In genomic region chr22:26547426-26547825, GRCh38 we compare ENCODE assay signal across 14 cellular contexts. TPM values are rescaled to one million over a fixed set of nuclear protein-coding genes. Genes with fewer than 3 reads are reported as not detected.
DNase-seq lines count a peak whose midpoint lies in the region; ATAC-seq, FAIRE-seq and TF ChIP-seq lines count a peak whose summit lies in the region.
"Had no signal": no experiment of that assay in that cellular context is flagged by ENCODE, and none has a peak within 500 bp of the region (broad histone marks: within the 10 kb centered on the region; RNA-seq: fewer than 3 reads in every experiment).

No MANE protein-coding gene starts in this region.

- H3K4me3 ChIP-seq in keratinocyte (ENCODE audit: control insufficient read depth in 2 of 3, extremely low read depth in 1 of 3, insufficient read depth in 2 of 3, low read depth in 1 of 3, low read length in 3 of 3): no peak overlapping the region
- H3K4me3 ChIP-seq in HAP-1: no peak overlapping the region
- H3K4me3 ChIP-seq: left lung had no signal

- peaks cover 7% of the 10 kb centered on the region for H3K79me2 ChIP-seq in keratinocyte (ENCODE audit: control insufficient read depth, insufficient read depth, low read length)

- H3K9ac ChIP-seq in keratinocyte (ENCODE audit: control insufficient read depth, extremely low read depth, insufficient read depth, low read length): no peak overlapping the region

- no peaks in the 10 kb centered on the region for H3K9me3 ChIP-seq in keratinocyte (ENCODE audit: control insufficient read depth, low read depth, low read length)
- H3K9me3 ChIP-seq in HAP-1: no peaks in the 10 kb centered on the region
- H3K9me3 ChIP-seq: left lung had no signal

- H3K36me3 ChIP-seq in keratinocyte (ENCODE audit: control insufficient read depth in 2 of 2, extremely low read depth in 1 of 2, insufficient read depth in 2 of 2, low read length in 2 of 2) (peaks cover 0 to 6% of the 10 kb centered on the region in 2 experiments), HAP-1 (replicated peaks) (no peaks in the 10 kb centered on the region)

- H3K4me2 ChIP-seq in keratinocyte (ENCODE audit: control insufficient read depth, extremely low read depth, insufficient read depth, low read depth, low read length): peak overlapping the region; percentile 53

- in situ Hi-C loops in HAP-1 (cut with MboI; ENCODE audit: low sequenced_read_pairs): no loop called here

- H3K4me3 Mint-ChIP-seq in activated CD4-positive, alpha-beta memory T cell treated with anti-CD3 and anti-CD28 coated beads for 36 hours: no peak overlapping the region
- H3K4me3 Mint-ChIP-seq in stimulated activated effector memory CD8-positive, alpha-beta T cell treated with anti-CD3 and anti-CD28 coated beads, Interleukin-12 subunit alpha, Interleukin-12 subunit beta, amount 100 ng/mL, for 72 hours: peak overlapping the region; percentile 24
- H3K4me3 Mint-ChIP-seq: activated B cell treated with CpG ODN at 0.5 μM for 24 hours had no signal

- peak; percentile 30 for DNase-seq in activated naive CD4-positive, alpha-beta T cell treated with Interleukin-2 at 50 U/mL for 16 hours
- DNase-seq in activated naive CD4-positive, alpha-beta T cell treated with anti-CD3 and anti-CD28 coated beads, Interleukin-2, amount 50 U/mL, for 16 hours: no peak
- DNase-seq in activated CD4-positive, alpha-beta memory T cell treated with anti-CD3 and anti-CD28 coated beads for 36 hours: peak; percentile 56
- DNase-seq in keratinocyte (ENCODE audit: low read depth, low spot score): peak; percentile 46
- DNase-seq in stimulated activated effector memory CD8-positive, alpha-beta T cell treated with anti-CD3 and anti-CD28 coated beads, Interleukin-12 subunit alpha, Interleukin-12 subunit beta, amount 100 ng/mL, for 72 hours (ENCODE audit: low spot score in 2 of 2): peak in 1 of 2 donors; percentile 60
- DNase-seq in NAMALWA (ENCODE audit: low spot score): no peak
- no peak for DNase-seq in HAP-1 (ENCODE audit: low spot score in 2 of 2)
- DNase-seq: activated B cell treated with CpG ODN at 0.5 μM for 24 hours; foreskin fibroblast; left lung; NCI-H187 treated with DMSO at 0.1 percent for 48 hours; stimulated activated naive CD4-positive, alpha-beta T cell treated with Interleukin-2 at 50 U/mL for 16 hours had no signal

- peaks cover 25% of the 10 kb centered on the region for H3K4me1 Mint-ChIP-seq in activated CD4-positive, alpha-beta memory T cell treated with anti-CD3 and anti-CD28 coated beads for 36 hours (ENCODE audit: low read depth)
- peaks cover 55% of the 10 kb centered on the region for H3K4me1 Mint-ChIP-seq in stimulated activated effector memory CD8-positive, alpha-beta T cell treated with anti-CD3 and anti-CD28 coated beads, Interleukin-12 subunit alpha, Interleukin-12 subunit beta, amount 100 ng/mL, for 72 hours

- peak overlapping the region; percentile 47 for H3K27ac ChIP-seq in keratinocyte (ENCODE audit: control insufficient read depth, insufficient read depth, low read length)
- H3K27ac ChIP-seq: left lung had no signal

- CTCF ChIA-PET in activated CD4-positive, alpha-beta memory T cell treated with anti-CD3 and anti-CD28 coated beads for 36 hours (lab: Charles Lee): interaction anchor here (0.7 kb wide), 1 partner anchor 107 kb away, joined by 3 read pairs; no protein-coding TSS in a partner anchor

- POLR2A ChIA-PET in activated CD4-positive, alpha-beta memory T cell treated with anti-CD3 and anti-CD28 coated beads for 36 hours (lab: Charles Lee): no interaction called here

- intact Hi-C loops in activated CD4-positive, alpha-beta memory T cell treated with anti-CD3 and anti-CD28 coated beads for 36 hours (cut with micrococcal nuclease): no loop called here

- H3K9me1 ChIP-seq in keratinocyte (ENCODE audit: control insufficient read depth, extremely low read depth, insufficient read depth, low read length): no peaks in the 10 kb centered on the region

- H3K27me3 ChIP-seq in keratinocyte (ENCODE audit: control insufficient read depth, extremely low read depth, insufficient read depth, low read length): no peaks in the 10 kb centered on the region
- H3K27me3 ChIP-seq in HAP-1 (ENCODE audit: low read depth): no peaks in the 10 kb centered on the region
- H3K27me3 ChIP-seq: left lung had no signal

- peaks cover 4% of the 10 kb centered on the region for H3K9me3 Mint-ChIP-seq in activated CD4-positive, alpha-beta memory T cell treated with anti-CD3 and anti-CD28 coated beads for 36 hours
- H3K9me3 Mint-ChIP-seq in stimulated activated effector memory CD8-positive, alpha-beta T cell treated with anti-CD3 and anti-CD28 coated beads, Interleukin-12 subunit alpha, Interleukin-12 subunit beta, amount 100 ng/mL, for 72 hours: no peaks in the 10 kb centered on the region
- H3K9me3 Mint-ChIP-seq: activated B cell treated with CpG ODN at 0.5 μM for 24 hours had no signal

- FAIRE-seq in keratinocyte (lab: Jason Lieb, UNC): peak; percentile 79
- FAIRE-seq: RCC 7860 had no signal

- H3K4me1 ChIP-seq in keratinocyte (ENCODE audit: control insufficient read depth, extremely low read depth, insufficient read depth, low read length): peaks cover 28% of the 10 kb centered on the region
- no peaks in the 10 kb centered on the region for H3K4me1 ChIP-seq in HAP-1

- H3K27ac Mint-ChIP-seq in activated CD4-positive, alpha-beta memory T cell treated with anti-CD3 and anti-CD28 coated beads for 36 hours: peak overlapping the region; percentile 65
- H3K27ac Mint-ChIP-seq in stimulated activated effector memory CD8-positive, alpha-beta T cell treated with anti-CD3 and anti-CD28 coated beads, Interleukin-12 subunit alpha, Interleukin-12 subunit beta, amount 100 ng/mL, for 72 hours: peak overlapping the region; percentile 89
- H3K27ac Mint-ChIP-seq: activated B cell treated with CpG ODN at 0.5 μM for 24 hours had no signal

- H2AFZ ChIP-seq in keratinocyte (ENCODE audit: control insufficient read depth, low read length): no peak overlapping the region

- dilution Hi-C loops in keratinocyte (cut with MboI; ENCODE audit: extremely low pct_ligation_motif_present, low sequenced_read_pairs): no loop called here

- TF ChIP-seq CTCF in keratinocyte (optimal IDR thresholded peaks at IDR 0.05 in 1 of 3, IDR thresholded peaks at IDR 0.05 in 1 of 3, conservative IDR thresholded peaks at IDR 0.05 in 1 of 3; ENCODE audit: extremely low read depth in 1 of 3, insufficient read depth in 2 of 3, low read length in 3 of 3): no peak

- peak; percentile 92 for ATAC-seq in stimulated activated effector memory CD8-positive, alpha-beta T cell treated with anti-CD3 and anti-CD28 coated beads, Interleukin-12 subunit alpha, Interleukin-12 subunit beta, amount 100 ng/mL, for 72 hours
- no peak for ATAC-seq in GM18873 (IDR thresholded peaks at IDR 0.05; ENCODE audit: low FRiP score, unreplicated experiment)
- ATAC-seq: left lung had no signal

- no peaks in the 10 kb centered on the region for H3K27me3 Mint-ChIP-seq in activated CD4-positive, alpha-beta memory T cell treated with anti-CD3 and anti-CD28 coated beads for 36 hours
- H3K27me3 Mint-ChIP-seq: activated B cell treated with CpG ODN at 0.5 μM for 24 hours had no signal

- H3K36me3 Mint-ChIP-seq in activated CD4-positive, alpha-beta memory T cell treated with anti-CD3 and anti-CD28 coated beads for 36 hours: peaks cover 9% of the 10 kb centered on the region
- H3K36me3 Mint-ChIP-seq in stimulated activated effector memory CD8-positive, alpha-beta T cell treated with anti-CD3 and anti-CD28 coated beads, Interleukin-12 subunit alpha, Interleukin-12 subunit beta, amount 100 ng/mL, for 72 hours: peaks cover 32% of the 10 kb centered on the region

- no peaks in the 10 kb centered on the region for H4K20me1 ChIP-seq in keratinocyte (ENCODE audit: control insufficient read depth, extremely low read depth, insufficient read depth, low read length)

RNA-seq across cellular contexts. Expression of gene TFIP11, which starts 35.2 kb away (rescaled TPM):
- total RNA-seq in activated CD4-positive, alpha-beta memory T cell treated with anti-CD3 and anti-CD28 coated beads for 36 hours: 10 to 100 TPM; 41.1 to 43.0 TPM
- polyA plus RNA-seq in keratinocyte: 25.7 to 30.3 TPM (median 28.6 TPM) in 3 replicates
- 26.2 TPM for polyA plus RNA-seq in keratinocyte (2011; ENCODE audit: low read depth)
- 18.3 and 19.1 TPM in 2 replicates for polyA plus RNA-seq in keratinocyte (2011; cell fraction: cytosol; rRNA removed)
- 40.4 and 47.8 TPM in 2 replicates for polyA plus RNA-seq in keratinocyte (2011; cell fraction: nucleus; rRNA removed)
- 18.9 and 25.1 TPM in 2 replicates for polyA plus RNA-seq in keratinocyte (2012; ENCODE audit: low replicate concordance)
- polyA minus RNA-seq in keratinocyte: 33.6 to 59.6 TPM (median 36.2 TPM) in 3 replicates
- polyA minus RNA-seq in keratinocyte (2011; cell fraction: cytosol; rRNA and poly(A)+ RNA removed): 39.5 TPM
- 23.4 and 26.6 TPM in 2 replicates for polyA minus RNA-seq in keratinocyte (2011; cell fraction: nucleus; rRNA and poly(A)+ RNA removed)

RNA-seq across cellular contexts. Expression of gene TPST2, which starts 42.5 kb away (rescaled TPM):
- total RNA-seq in activated CD4-positive, alpha-beta memory T cell treated with anti-CD3 and anti-CD28 coated beads for 36 hours: 10 to 100 TPM; 27.9 to 31.2 TPM
- 22.4 to 40.0 TPM (median 22.7 TPM) in 3 replicates for polyA plus RNA-seq in keratinocyte
- polyA plus RNA-seq in keratinocyte (2011; ENCODE audit: low read depth): 8.1 TPM
- 31.0 and 37.2 TPM in 2 replicates for polyA plus RNA-seq in keratinocyte (2011; cell fraction: cytosol; rRNA removed)
- 27.4 and 35.4 TPM in 2 replicates for polyA plus RNA-seq in keratinocyte (2011; cell fraction: nucleus; rRNA removed)
- polyA plus RNA-seq in keratinocyte (2012; ENCODE audit: low replicate concordance): 16.3 and 25.1 TPM in 2 replicates
- polyA minus RNA-seq in keratinocyte: 26.3 to 64.8 TPM (median 44.6 TPM) in 3 replicates
- 61.8 TPM for polyA minus RNA-seq in keratinocyte (2011; cell fraction: cytosol; rRNA and poly(A)+ RNA removed)
- polyA minus RNA-seq in keratinocyte (2011; cell fraction: nucleus; rRNA and poly(A)+ RNA removed): 19.2 and 24.9 TPM in 2 replicates

Comparison
In these comparisons a context has a peak if more than half of its experiments do, and no peak if none do; other contexts are left out.
1. DNase-seq: peak in activated naive CD4-positive, alpha-beta T cell treated with Interleukin-2 at 50 U/mL for 16 hours (single experiment), activated CD4-positive, alpha-beta memory T cell treated with anti-CD3 and anti-CD28 coated beads for 36 hours (single experiment) and keratinocyte (single experiment); none in activated naive CD4-positive, alpha-beta T cell treated with anti-CD3 and anti-CD28 coated beads, Interleukin-2, amount 50 U/mL, for 16 hours (single experiment), NAMALWA (single experiment) and HAP-1 (0 of 2).